25 cellular contexts compared by ENCODE assay signal in the genomic region with DNA sequence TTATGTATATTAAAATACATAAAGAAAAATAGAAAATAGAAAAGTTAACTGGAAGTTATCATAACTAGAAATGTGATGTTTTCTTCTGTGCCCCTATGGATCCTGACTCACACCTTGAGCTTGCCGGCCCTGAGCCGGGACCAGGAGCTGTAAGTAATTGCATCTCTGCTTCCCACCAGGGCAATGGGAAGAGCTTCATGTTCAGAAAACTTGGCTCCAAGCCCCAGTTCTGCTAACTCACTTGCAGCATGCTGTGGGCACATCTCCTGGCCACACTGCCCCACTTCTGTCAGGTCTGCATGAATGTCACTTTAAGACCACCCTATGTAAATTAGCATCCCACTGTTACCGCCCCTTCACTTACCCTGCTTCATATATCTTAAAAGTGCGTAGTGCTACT. TPM values are rescaled to one million over a fixed set of nuclear protein-coding genes. Genes with fewer than 3 reads are reported as not detected.
"Had no signal": no experiment of that assay in that cellular context is flagged by ENCODE, and none has a peak within 500 bp of the region (broad histone marks: within the 10 kb centered on the region; RNA-seq: fewer than 3 reads in every experiment).

No MANE protein-coding gene starts in this region.

- H3K9me3 Mint-ChIP-seq: natural killer cell treated with Interleukin-12 subunit alpha and Interleukin-12 subunit beta and Interleukin-15 and Interleukin-18, amount 100 ng/mL, for 72 hours; stimulated activated naive B cell treated with anti-CD40 and anti-IgM and Interleukin-4, amounts not matched to agents 10 μg/mL and 1 μg/mL and 100 μg/mL, for 72 hours had no signal

- H3K27ac ChIP-seq: left ventricle myocardium inferior, ovary, right atrium auricular region, right lobe of liver, stomach, testis, thyroid gland, transverse colon, upper lobe of left lung, vagina had no signal

- H3K27me3 Mint-ChIP-seq: natural killer cell treated with Interleukin-12 subunit alpha and Interleukin-12 subunit beta and Interleukin-15 and Interleukin-18, amount 100 ng/mL, for 72 hours had no signal

- H3K36me3 ChIP-seq: left ventricle myocardium inferior, ovary, right atrium auricular region, right lobe of liver, stomach, thyroid gland, transverse colon, upper lobe of left lung, vagina had no signal

- H3K4me3 ChIP-seq: left ventricle myocardium inferior, lung, mucosa of descending colon, ovary, right atrium auricular region, right lobe of liver, stomach, testis, thyroid gland, transverse colon, upper lobe of left lung, vagina had no signal

- DNase-seq: islet precursor cell; left ventricle myocardium inferior; midbrain; mucosa of descending colon; naive thymus-derived CD4-positive, alpha-beta T cell; ovary; right lobe of liver; stimulated activated CD4-positive, alpha-beta T cell treated with anti-CD3 and anti-CD28 coated beads, Interleukin-12 subunit alpha, Interleukin-12 subunit beta, amount 100 ng/mL, for 4 hours; stimulated activated CD4-positive, alpha-beta T cell treated with anti-CD3 and anti-CD28 coated beads, Interleukin-15, amount 100 ng/mL, for 24 hours; stimulated activated CD4-positive, alpha-beta T cell treated with anti-CD3 and anti-CD28 coated beads, Interleukin-2, amount 100 ng/mL, for 24 hours; stimulated activated CD4-positive, alpha-beta T cell treated with anti-CD3 and anti-CD28 coated beads, Interleukin-4, amount 100 ng/mL, for 1 hour; stimulated activated naive B cell treated with anti-CD40 and anti-IgM and Interleukin-4, amounts not matched to agents 10 μg/mL and 1 μg/mL and 100 μg/mL, for 72 hours; stimulated activated naive CD8-positive, alpha-beta T cell treated with anti-CD3 and anti-CD28 coated beads, Interleukin-15, Interleukin-2, amounts not matched to agents 100 U/mL and 50 U/mL, for 24 hours; stomach; testis; thyroid gland; transverse colon; upper lobe of left lung had no signal

- H3K4me3 Mint-ChIP-seq: natural killer cell treated with Interleukin-12 subunit alpha and Interleukin-12 subunit beta and Interleukin-15 and Interleukin-18, amount 100 ng/mL, for 72 hours; stimulated activated naive B cell treated with anti-CD40 and anti-IgM and Interleukin-4, amounts not matched to agents 10 μg/mL and 1 μg/mL and 100 μg/mL, for 72 hours had no signal

- H3K36me3 Mint-ChIP-seq: natural killer cell treated with Interleukin-12 subunit alpha and Interleukin-12 subunit beta and Interleukin-15 and Interleukin-18, amount 100 ng/mL, for 72 hours; stimulated activated naive B cell treated with anti-CD40 and anti-IgM and Interleukin-4, amounts not matched to agents 10 μg/mL and 1 μg/mL and 100 μg/mL, for 72 hours had no signal

- H3K4me1 ChIP-seq: testis, upper lobe of left lung, vagina had no signal

- H3K27ac Mint-ChIP-seq: natural killer cell treated with Interleukin-12 subunit alpha and Interleukin-12 subunit beta and Interleukin-15 and Interleukin-18, amount 100 ng/mL, for 72 hours; progenitor cell of endocrine pancreas; stimulated activated naive B cell treated with anti-CD40 and anti-IgM and Interleukin-4, amounts not matched to agents 10 μg/mL and 1 μg/mL and 100 μg/mL, for 72 hours had no signal

- H3K9me3 ChIP-seq: left ventricle myocardium inferior, mucosa of descending colon, ovary, right atrium auricular region, right lobe of liver, stomach, testis, thyroid gland, transverse colon, upper lobe of left lung, vagina had no signal

- H3K27me3 ChIP-seq: ovary, right atrium auricular region, right lobe of liver, stomach, testis, thyroid gland, transverse colon, upper lobe of left lung, vagina had no signal

RNA-seq across cellular contexts. Expression of a gene that starts 37.2 kb away (rescaled TPM):
- total RNA-seq: myocyte, pulmonary artery endothelial cell had no signal
